In genomic region chr1:22264464-22265330, GRCh38 we compare ENCODE assay signal across 20 cellular contexts.
"Had no signal": no experiment of that assay in that cellular context is flagged by ENCODE, and none has a peak within 500 bp of the region (broad histone marks: within the 10 kb centered on the region; RNA-seq: fewer than 3 reads in every experiment).

No MANE protein-coding gene starts in this region.

- FAIRE-seq: islet of Langerhans, TTC549 had no signal

- H3K27ac Mint-ChIP-seq: activated CD4-positive, alpha-beta T cell treated with anti-CD3 and anti-CD28 coated beads, Interleukin-2, amount 10 ng/mL, durations not matched to agents 7 days and 5 days; activated T-helper 1 cell treated with anti-CD3 and anti-CD28 coated beads, Interleukin-12 subunit alpha, Interleukin-12 subunit beta, Interleukin-2, Interleukin-4 antibody, amounts not matched to agents 30 ng/mL and 10 ng/mL and 1 ng/mL, durations not matched to agents 14 hours and 24 hours and 36 hours; natural killer cell; stimulated activated naive B cell treated with anti-CD40 and anti-IgM and Interleukin-4, amounts not matched to agents 10 μg/mL and 1 μg/mL and 100 μg/mL, for 72 hours had no signal

- ATAC-seq: gastroesophageal sphincter; heart right ventricle; left lobe of liver; natural killer cell; right cardiac atrium; stimulated activated naive B cell treated with anti-CD40 and anti-IgM and Interleukin-4, amounts not matched to agents 10 μg/mL and 1 μg/mL and 100 μg/mL, for 72 hours had no signal

- H3K4me3 Mint-ChIP-seq: activated CD4-positive, alpha-beta T cell treated with anti-CD3 and anti-CD28 coated beads, Interleukin-2, amount 10 ng/mL, durations not matched to agents 7 days and 5 days; activated T-helper 1 cell treated with anti-CD3 and anti-CD28 coated beads, Interleukin-12 subunit alpha, Interleukin-12 subunit beta, Interleukin-2, Interleukin-4 antibody, amounts not matched to agents 30 ng/mL and 10 ng/mL and 1 ng/mL, durations not matched to agents 14 hours and 24 hours and 36 hours; natural killer cell; stimulated activated naive B cell treated with anti-CD40 and anti-IgM and Interleukin-4, amounts not matched to agents 10 μg/mL and 1 μg/mL and 100 μg/mL, for 72 hours had no signal

- H3K36me3 Mint-ChIP-seq: natural killer cell; stimulated activated naive B cell treated with anti-CD40 and anti-IgM and Interleukin-4, amounts not matched to agents 10 μg/mL and 1 μg/mL and 100 μg/mL, for 72 hours had no signal

- H3K27ac ChIP-seq: gastroesophageal sphincter, heart right ventricle, prostate gland, skin epidermis, tibial nerve had no signal

- H3K36me3 ChIP-seq: gastroesophageal sphincter, heart right ventricle, prostate gland, tibial nerve had no signal

- H3K4me1 Mint-ChIP-seq: activated CD4-positive, alpha-beta T cell treated with anti-CD3 and anti-CD28 coated beads, Interleukin-2, amount 10 ng/mL, durations not matched to agents 7 days and 5 days; natural killer cell had no signal

- DNase-seq: activated CD4-positive, alpha-beta T cell treated with anti-CD3 and anti-CD28 coated beads, Interleukin-2, amount 10 ng/mL, durations not matched to agents 7 days and 5 days; activated CD8-positive, alpha-beta memory T cell treated with anti-CD3 and anti-CD28 coated beads for 24 hours; activated naive CD4-positive, alpha-beta T cell; aorta; dermis blood vessel endothelial cell; heart right ventricle; natural killer cell; right cardiac atrium; stimulated activated CD4-positive, alpha-beta T cell treated with anti-CD3 and anti-CD28 coated beads, Interleukin-15, amount 100 ng/mL, for 24 hours; stimulated activated CD4-positive, alpha-beta T cell treated with anti-CD3 and anti-CD28 coated beads, Interleukin-4, amount 100 ng/mL, for 1 hour; stimulated activated naive B cell treated with anti-CD40 and anti-IgM and Interleukin-4, amounts not matched to agents 10 μg/mL and 1 μg/mL and 100 μg/mL, for 72 hours; SW 1271 had no signal

- H3K9me3 Mint-ChIP-seq: activated CD4-positive, alpha-beta T cell treated with anti-CD3 and anti-CD28 coated beads, Interleukin-2, amount 10 ng/mL, durations not matched to agents 7 days and 5 days; activated T-helper 1 cell treated with anti-CD3 and anti-CD28 coated beads, Interleukin-12 subunit alpha, Interleukin-12 subunit beta, Interleukin-2, Interleukin-4 antibody, amounts not matched to agents 30 ng/mL and 10 ng/mL and 1 ng/mL, durations not matched to agents 14 hours and 24 hours and 36 hours; natural killer cell had no signal

- H3K4me3 ChIP-seq: gastroesophageal sphincter, heart right ventricle, prostate gland, skin epidermis, tibial nerve had no signal

- H3K9me3 ChIP-seq: gastroesophageal sphincter, heart right ventricle, prostate gland, tibial nerve had no signal

- H3K4me1 ChIP-seq: gastroesophageal sphincter, heart right ventricle, tibial nerve had no signal
